Comparison of ENCODE assay signal across 28 cellular contexts in the genomic region with DNA sequence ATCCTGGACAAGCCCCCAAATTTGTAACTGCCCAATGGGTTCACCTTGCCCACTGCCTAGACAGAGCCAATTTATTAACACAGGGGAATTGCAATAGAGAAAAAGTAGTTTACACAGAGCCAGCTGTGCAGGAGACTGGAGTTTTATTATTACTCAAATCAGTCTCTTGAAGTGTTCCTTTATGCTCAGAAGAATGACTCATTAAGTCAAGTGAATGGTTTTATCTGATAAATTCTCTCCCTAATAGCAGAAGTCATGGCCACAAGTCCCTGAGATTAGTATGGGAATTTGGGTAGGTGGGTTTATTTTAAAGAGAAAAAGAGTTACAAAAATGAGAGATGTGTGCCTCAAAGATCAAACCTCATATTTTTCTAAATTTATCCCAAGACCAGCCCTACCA.
"Had no signal": no experiment of that assay in that cellular context is flagged by ENCODE, and none has a peak within 500 bp of the region (broad histone marks: within the 10 kb centered on the region; RNA-seq: fewer than 3 reads in every experiment).

No MANE protein-coding gene starts in this region.

- H3K4me3 ChIP-seq: neural progenitor cell, ovary, psoas muscle, right lobe of liver, sigmoid colon, stomach, thoracic aorta, thyroid gland, tibial nerve, upper lobe of left lung, vagina had no signal

- H3K36me3 Mint-ChIP-seq: neural progenitor cell; stimulated activated effector memory CD8-positive, alpha-beta T cell treated with anti-CD3 and anti-CD28 coated beads, Interleukin-12 subunit alpha, Interleukin-12 subunit beta, amount 100 ng/mL, for 72 hours had no signal

- H3K4me3 Mint-ChIP-seq: natural killer cell treated with Interleukin-12 subunit alpha and Interleukin-12 subunit beta and Interleukin-15 and Interleukin-18, amount 100 ng/mL, for 72 hours; nephron progenitor cell; neural progenitor cell; stimulated activated effector memory CD8-positive, alpha-beta T cell treated with anti-CD3 and anti-CD28 coated beads, Interleukin-12 subunit alpha, Interleukin-12 subunit beta, amount 100 ng/mL, for 72 hours; stimulated activated naive B cell treated with anti-CD40 and anti-IgM and Interleukin-4, amounts not matched to agents 10 μg/mL and 1 μg/mL and 100 μg/mL, for 72 hours; stimulated activated naive CD8-positive, alpha-beta T cell treated with anti-CD3 and anti-CD28 coated beads, Interleukin-15, Interleukin-2, amounts not matched to agents 100 ng/mL and 50 ng/mL, for 24 hours had no signal

- H3K27me3 Mint-ChIP-seq: progenitor cell of endocrine pancreas; stimulated activated naive B cell treated with anti-CD40 and anti-IgM and Interleukin-4, amounts not matched to agents 10 μg/mL and 1 μg/mL and 100 μg/mL, for 72 hours; stimulated activated naive CD8-positive, alpha-beta T cell treated with anti-CD3 and anti-CD28 coated beads, Interleukin-15, Interleukin-2, amounts not matched to agents 100 ng/mL and 50 ng/mL, for 24 hours had no signal

- H3K27ac ChIP-seq: neural progenitor cell, ovary, parathyroid adenoma, psoas muscle, right lobe of liver, sigmoid colon, stomach, thyroid gland, tibial nerve, upper lobe of left lung, vagina had no signal

- H3K4me1 Mint-ChIP-seq: neural progenitor cell had no signal

- H3K36me3 ChIP-seq: neural progenitor cell, ovary, right lobe of liver, sigmoid colon, stomach, thoracic aorta, thyroid gland, tibial nerve, upper lobe of left lung, vagina had no signal

- DNase-seq: nephron progenitor cell; occipital lobe; ovary; posterior cingulate gyrus; psoas muscle; right cardiac atrium; right lobe of liver; sigmoid colon; small intestine; stimulated activated CD4-positive, alpha-beta T cell treated with anti-CD3 and anti-CD28 coated beads, Interleukin-15, amount 100 ng/mL, for 24 hours; stimulated activated CD4-positive, alpha-beta T cell treated with anti-CD3 and anti-CD28 coated beads, Interleukin-2, amount 100 ng/mL, for 24 hours; stimulated activated CD4-positive, alpha-beta T cell treated with anti-CD3 and anti-CD28 coated beads, Interleukin-2, amount 100 ng/mL, for 48 hours; stimulated activated CD4-positive, alpha-beta T cell treated with anti-CD3 and anti-CD28 coated beads, Interleukin-4, amount 100 ng/mL, for 24 hours; stimulated activated naive B cell treated with anti-CD40 and anti-IgM and Interleukin-4, amounts not matched to agents 10 μg/mL and 1 μg/mL and 100 μg/mL, for 72 hours; stimulated activated naive CD4-positive, alpha-beta T cell treated with Interleukin-2 at 50 U/mL for 16 hours; stomach; thyroid gland; trophoblast cell; upper lobe of left lung had no signal

- H3K9me3 ChIP-seq: right lobe of liver, thoracic aorta, thyroid gland had no signal

- H3K27me3 ChIP-seq: neural progenitor cell, ovary, right lobe of liver, sigmoid colon, stomach, thyroid gland, tibial nerve, upper lobe of left lung, vagina had no signal

- H3K9ac ChIP-seq: neural progenitor cell, parathyroid adenoma had no signal

- H3K27ac Mint-ChIP-seq: natural killer cell treated with Interleukin-12 subunit alpha and Interleukin-12 subunit beta and Interleukin-15 and Interleukin-18, amount 100 ng/mL, for 72 hours; nephron progenitor cell; neural progenitor cell; progenitor cell of endocrine pancreas; stimulated activated effector memory CD8-positive, alpha-beta T cell treated with anti-CD3 and anti-CD28 coated beads, Interleukin-12 subunit alpha, Interleukin-12 subunit beta, amount 100 ng/mL, for 72 hours; stimulated activated naive B cell treated with anti-CD40 and anti-IgM and Interleukin-4, amounts not matched to agents 10 μg/mL and 1 μg/mL and 100 μg/mL, for 72 hours; stimulated activated naive CD8-positive, alpha-beta T cell treated with anti-CD3 and anti-CD28 coated beads, Interleukin-15, Interleukin-2, amounts not matched to agents 100 ng/mL and 50 ng/mL, for 24 hours had no signal

- H3K4me1 ChIP-seq: neural progenitor cell, parathyroid adenoma, psoas muscle, right lobe of liver, stomach, upper lobe of left lung had no signal
